8 cellular contexts compared by ENCODE assay signal in genomic region chr11:122743949-122744876, GRCh38.
DNase-seq lines count a peak whose midpoint lies in the region; ATAC-seq and TF ChIP-seq lines count a peak whose summit lies in the region.

No MANE protein-coding gene starts in this region.

- H3K4me3 ChIP-seq in ascending aorta = no peak overlapping the region
- H3K4me3 ChIP-seq in foreskin fibroblast (ENCODE audit: low read depth in 1 of 2, low read length in 2 of 2) = no peak overlapping the region

- H3K27me3 ChIP-seq in ascending aorta = no peaks in the 10 kb centered on the region

- no peaks in the 10 kb centered on the region for H3K36me3 ChIP-seq in ascending aorta

- no peaks in the 10 kb centered on the region for H3K9me3 ChIP-seq in ascending aorta

- peak; percentile 37 for ATAC-seq in GM18498 (IDR thresholded peaks at IDR 0.05; ENCODE audit: unreplicated experiment)
- peak; percentile 42 for ATAC-seq in HG02981 (IDR thresholded peaks at IDR 0.05; ENCODE audit: unreplicated experiment)

- peak; percentile 45 for DNase-seq in T-helper 9 cell
- DNase-seq in ascending aorta (ENCODE audit: low spot score in 2 of 2) = peak; percentile 32 to 66
- DNase-seq in stimulated activated CD4-positive, alpha-beta T cell treated with anti-CD3 and anti-CD28 coated beads, Interleukin-4, amount 100 ng/mL, for 24 hours = peak; percentile 88
- no peak for DNase-seq in A172 (ENCODE audit: low spot score)
- DNase-seq in HT-29 (ENCODE audit: low spot score) = no peak
- DNase-seq in foreskin fibroblast = no peak

- no peak overlapping the region for H3K27ac ChIP-seq in ascending aorta

- no peaks in the 10 kb centered on the region for H3K4me1 ChIP-seq in ascending aorta

- intact Hi-C loops in ascending aorta (cut with DNase I) = no loop called here

- TF ChIP-seq CTCF in ascending aorta (IDR thresholded peaks at IDR 0.05) = no peak
- no peak for TF ChIP-seq CTCF in foreskin fibroblast (IDR thresholded peaks at IDR 0.05; ENCODE audit: low read depth, low read length)

Comparison
In these comparisons a context has a peak if more than half of its experiments do, and no peak if none do; other contexts are left out.
1. DNase-seq: peak in T-helper 9 cell (single experiment), ascending aorta (2 of 2) and stimulated activated CD4-positive, alpha-beta T cell treated with anti-CD3 and anti-CD28 coated beads, Interleukin-4, amount 100 ng/mL, for 24 hours (single experiment); none in A172 (single experiment), HT-29 (single experiment) and foreskin fibroblast (0 of 2).